Comparison of ENCODE assay signal across 22 cellular contexts in the genomic region with DNA sequence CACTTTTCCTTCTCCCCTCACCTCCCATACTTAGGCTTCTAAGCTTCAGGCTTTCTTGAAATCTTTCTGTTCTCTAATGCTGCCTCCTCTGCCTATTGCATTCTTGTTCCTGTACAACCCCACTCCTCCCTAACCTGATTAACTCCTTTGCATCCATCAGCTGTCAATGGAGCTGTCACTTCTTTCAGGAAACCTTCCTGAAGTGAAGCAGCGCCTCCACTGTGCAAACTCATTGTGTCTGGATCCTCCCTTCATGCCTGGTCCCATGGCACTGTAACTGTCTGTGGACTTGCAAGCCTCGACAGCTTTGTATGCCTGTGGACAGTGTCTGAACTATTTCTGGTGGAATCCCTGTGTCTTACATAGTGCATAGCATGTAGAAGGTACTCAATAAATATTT.
DNase-seq lines count a peak whose midpoint lies in the region; ATAC-seq and TF ChIP-seq lines count a peak whose summit lies in the region.
"Had no signal": no experiment of that assay in that cellular context is flagged by ENCODE, and none has a peak within 500 bp of the region (broad histone marks: within the 10 kb centered on the region; RNA-seq: fewer than 3 reads in every experiment).

No MANE protein-coding gene starts in this region.

- peak; percentile 85 for DNase-seq in NCI-H82 (lab: John Stamatoyannopoulos, UW)
- peak; percentile 67 for DNase-seq in islet precursor cell
- DNase-seq in retina = peak; percentile 16
- no peak for DNase-seq in GM20000 (ENCODE audit: low spot score)
- DNase-seq: CD4-positive, CD25-positive, alpha-beta regulatory T cell; Karpas-422; NCI-H1092; NCI-H1417 treated with DMSO at 0.1 percent for 48 hours; NCI-H1694 treated with DMSO at 0.1 percent for 48 hours; NCI-H2081 treated with DMSO at 0.1 percent for 48 hours; NCI-H2171; NCI-H345; NCI-H510A treated with DMSO at 0.1 percent for 48 hours; NCI-H774; SHP77 had no signal

- ATAC-seq in esophagus mucosa = no peak
- ATAC-seq in GM21576 (IDR thresholded peaks at IDR 0.05; ENCODE audit: unreplicated experiment) = no peak
- ATAC-seq: GM23338 had no signal

- TF ChIP-seq CTCF in 22Rv1 (IDR thresholded peaks at IDR 0.05) (peak; percentile 32), GM20000 (IDR thresholded peaks at IDR 0.05; ENCODE audit: extremely low read depth, missing control alignments) (no peak)

- H3K27ac ChIP-seq in 22Rv1 = no peak overlapping the region
- H3K27ac ChIP-seq: BLaER1, HL-60, RWPE1 had no signal
